In the genomic region with DNA sequence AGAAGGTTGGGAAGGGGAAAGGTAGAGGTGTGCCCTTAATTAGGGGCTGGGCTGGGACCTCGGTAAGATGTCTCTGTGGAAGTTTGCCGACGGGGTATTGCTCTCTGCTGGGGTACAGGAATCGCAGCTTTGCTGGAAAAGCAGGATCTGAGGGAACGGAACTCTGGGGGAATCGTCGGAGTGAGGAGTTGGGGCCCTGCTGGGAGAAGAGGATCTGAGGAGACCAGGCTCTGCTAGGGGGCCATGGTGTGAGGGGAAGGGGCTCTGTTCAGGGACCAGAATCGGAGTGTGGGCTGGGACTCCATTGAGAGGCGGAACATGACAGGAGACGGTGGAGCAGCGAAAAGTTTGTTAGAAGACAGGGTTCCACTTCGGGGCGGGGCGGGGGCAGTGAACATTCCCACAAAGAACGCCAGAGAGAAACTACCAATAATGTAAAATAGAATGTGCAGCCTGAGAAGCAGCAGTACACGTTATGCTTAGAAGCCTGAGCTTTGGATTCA, we compare ENCODE assay signal across 8 cellular contexts. TPM values are rescaled to one million over a fixed set of nuclear protein-coding genes. Genes with fewer than 3 reads are reported as not detected.
A peak's percentile ranks its signal among the peaks of the same experiment; 100 is the strongest.
DNase-seq lines count a peak whose midpoint lies in the region; ATAC-seq and TF ChIP-seq lines count a peak whose summit lies in the region.

No MANE protein-coding gene starts in this region.

- H3K27me3 Mint-ChIP-seq in T-helper 1 cell treated with Interleukin-12 subunit alpha and Interleukin-12 subunit beta and Interleukin-4 antibody, amounts not matched to agents 30 μg/mL and 1 μg/mL, for 36 hours (ENCODE audit: low read depth) = no peaks in the 10 kb centered on the region
- H3K27me3 Mint-ChIP-seq in stimulated activated naive CD8-positive, alpha-beta T cell treated with anti-CD3 and anti-CD28 coated beads, Interleukin-15, amount 100 ng/mL, for 72 hours = no peaks in the 10 kb centered on the region

- peak overlapping the region; percentile 100 for H3K4me3 Mint-ChIP-seq in T-helper 1 cell treated with Interleukin-12 subunit alpha and Interleukin-12 subunit beta and Interleukin-4 antibody, amounts not matched to agents 30 μg/mL and 1 μg/mL, for 36 hours
- peak overlapping the region; percentile 97 to 100 for H3K4me3 Mint-ChIP-seq in stimulated activated naive CD8-positive, alpha-beta T cell treated with anti-CD3 and anti-CD28 coated beads, Interleukin-15, amount 100 ng/mL, for 72 hours

- H3K36me3 ChIP-seq in colonic mucosa = no peaks in the 10 kb centered on the region
- no peaks in the 10 kb centered on the region for H3K36me3 ChIP-seq in right lobe of liver

- H3K9me3 Mint-ChIP-seq in T-helper 1 cell treated with Interleukin-12 subunit alpha and Interleukin-12 subunit beta and Interleukin-4 antibody, amounts not matched to agents 30 μg/mL and 1 μg/mL, for 36 hours = no peaks in the 10 kb centered on the region
- no peaks in the 10 kb centered on the region for H3K9me3 Mint-ChIP-seq in stimulated activated naive CD8-positive, alpha-beta T cell treated with anti-CD3 and anti-CD28 coated beads, Interleukin-15, amount 100 ng/mL, for 72 hours

- ATAC-seq in right lobe of liver = peak in 1 of 4 donors; percentile 5
- no peak for ATAC-seq in stimulated activated naive CD8-positive, alpha-beta T cell treated with anti-CD3 and anti-CD28 coated beads, Interleukin-15, amount 100 ng/mL, for 72 hours

- under 1% methylated on average over 16 of the region's 16 CpGs for WGBS in right lobe of liver (ENCODE audit: insufficient coverage, low coverage, low lambda C conversion rate, missing lambda C conversion rate)

- H3K4me3 ChIP-seq in colonic mucosa (peak overlapping the region; percentile 93), right lobe of liver (peak overlapping the region; percentile 88 to 97 (median 97))

- H3K4me1 ChIP-seq in colonic mucosa (peaks cover 9% of the 10 kb centered on the region), right lobe of liver (peaks cover 0 to 24% (median 6%) of the 10 kb centered on the region in 4 donors)

- peak overlapping the region; percentile 88 for H3K27ac Mint-ChIP-seq in T-helper 1 cell treated with Interleukin-12 subunit alpha and Interleukin-12 subunit beta and Interleukin-4 antibody, amounts not matched to agents 30 μg/mL and 1 μg/mL, for 36 hours
- peak overlapping the region; percentile 89 to 92 for H3K27ac Mint-ChIP-seq in stimulated activated naive CD8-positive, alpha-beta T cell treated with anti-CD3 and anti-CD28 coated beads, Interleukin-15, amount 100 ng/mL, for 72 hours

- intact Hi-C loops in colonic mucosa (cut with DNase I) = loop anchor here (10.0 kb wide), 1 partner anchor 173 kb away; a partner anchor contains a TSS
- intact Hi-C loops in right lobe of liver (cut with DNase I) = no loop called here

- H3K27ac ChIP-seq in colonic mucosa (peak overlapping the region; percentile 95), right lobe of liver (peak overlapping the region; percentile 23 to 66 (median 27))

- H3K36me3 Mint-ChIP-seq in T-helper 1 cell treated with Interleukin-12 subunit alpha and Interleukin-12 subunit beta and Interleukin-4 antibody, amounts not matched to agents 30 μg/mL and 1 μg/mL, for 36 hours (ENCODE audit: low read depth) = peaks cover 10% of the 10 kb centered on the region

- peak; percentile 7 for DNase-seq in stimulated activated CD4-positive, alpha-beta T cell treated with anti-CD3 and anti-CD28 coated beads, Interleukin-12 subunit alpha, Interleukin-12 subunit beta, amount 100 ng/mL, for 4 hours
- no peak for DNase-seq in stimulated activated CD4-positive, alpha-beta T cell treated with anti-CD3 and anti-CD28 coated beads, Interleukin-1b, Interleukin-23, amount 100 ng/mL, for 48 hours
- peak; percentile 45 for DNase-seq in colonic mucosa
- DNase-seq in right lobe of liver = peak; percentile 31 to 53 (median 49)
- DNase-seq in stimulated activated naive CD8-positive, alpha-beta T cell treated with anti-CD3 and anti-CD28 coated beads, Interleukin-15, amount 100 ng/mL, for 72 hours = peak; percentile 8 to 13
- DNase-seq in NCI-H226 = no peak
- DNase-seq in DMS153 treated with DMSO at 0.1 percent for 48 hours (lab: John Stamatoyannopoulos, UW; ENCODE audit: unreplicated experiment) = no peak

- H3K9ac ChIP-seq in colonic mucosa (ENCODE audit: low read depth in 2 of 2, low read length in 2 of 2) = peak overlapping the region; percentile 84 to 93

- TF ChIP-seq CTCF in colonic mucosa (IDR thresholded peaks at IDR 0.05) (no peak), right lobe of liver (IDR thresholded peaks at IDR 0.05) (no peak)

- H3K9me3 ChIP-seq in colonic mucosa = no peaks in the 10 kb centered on the region
- no peaks in the 10 kb centered on the region for H3K9me3 ChIP-seq in right lobe of liver

- H3K27me3 ChIP-seq in colonic mucosa = no peaks in the 10 kb centered on the region
- no peaks in the 10 kb centered on the region for H3K27me3 ChIP-seq in right lobe of liver

- peaks cover 23% of the 10 kb centered on the region for H3K4me1 Mint-ChIP-seq in T-helper 1 cell treated with Interleukin-12 subunit alpha and Interleukin-12 subunit beta and Interleukin-4 antibody, amounts not matched to agents 30 μg/mL and 1 μg/mL, for 36 hours (ENCODE audit: low read depth)
- peaks cover 24% of the 10 kb centered on the region for H3K4me1 Mint-ChIP-seq in stimulated activated naive CD8-positive, alpha-beta T cell treated with anti-CD3 and anti-CD28 coated beads, Interleukin-15, amount 100 ng/mL, for 72 hours

- no peak for TF ChIP-seq POLR2A in right lobe of liver (IDR thresholded peaks at IDR 0.05)

RNA-seq across cellular contexts. Expression of a gene that starts 0.5 kb away (rescaled TPM):
- total RNA-seq in colonic mucosa (10 to 100 TPM; 12.9 to 20.0 TPM), right lobe of liver (10 to 100 TPM; 10.4 to 19.2 (median 14.5) TPM)

RNA-seq across cellular contexts. Expression of a gene that starts 0.9 kb away (rescaled TPM):
- total RNA-seq in colonic mucosa (10 to 100 TPM; 36.7 to 68.2 TPM), right lobe of liver (10 to 100 TPM in 5 of 6 experiments, 1 to 10 TPM in 1; 8.4 to 23.0 (median 20.6) TPM)

Comparison
In these comparisons a context has a peak if more than half of its experiments do, and no peak if none do; other contexts are left out.
1. DNase-seq: peak in stimulated activated CD4-positive, alpha-beta T cell treated with anti-CD3 and anti-CD28 coated beads, Interleukin-12 subunit alpha, Interleukin-12 subunit beta, amount 100 ng/mL, for 4 hours (single experiment), colonic mucosa (single experiment), right lobe of liver (3 of 3) and stimulated activated naive CD8-positive, alpha-beta T cell treated with anti-CD3 and anti-CD28 coated beads, Interleukin-15, amount 100 ng/mL, for 72 hours (2 of 2); none in stimulated activated CD4-positive, alpha-beta T cell treated with anti-CD3 and anti-CD28 coated beads, Interleukin-1b, Interleukin-23, amount 100 ng/mL, for 48 hours (single experiment), NCI-H226 (single experiment) and DMS153 treated with DMSO at 0.1 percent for 48 hours (single experiment).